8 cellular contexts compared by ENCODE assay signal in genomic region chr20:35145141-35145564, GRCh38. TPM values are rescaled to one million over a fixed set of nuclear protein-coding genes. Genes with fewer than 3 reads are reported as not detected.
DNase-seq lines count a peak whose midpoint lies in the region; ATAC-seq and TF ChIP-seq lines count a peak whose summit lies in the region.

No MANE protein-coding gene starts in this region.

- H3K27me3 ChIP-seq in CD4-positive, CD25-positive, alpha-beta regulatory T cell (ENCODE audit: control insufficient read depth, insufficient read depth, low read length), result no peaks in the 10 kb centered on the region
- no peaks in the 10 kb centered on the region for H3K27me3 ChIP-seq in cardiac muscle cell

- peaks cover 21 to 59% (median 42%) of the 10 kb centered on the region in 4 donors for H3K4me1 Mint-ChIP-seq in CD4-positive, CD25-positive, alpha-beta regulatory T cell
- H3K4me1 Mint-ChIP-seq in activated naive CD8-positive, alpha-beta T cell (ENCODE audit: low read depth), result peaks cover 34% of the 10 kb centered on the region

- H3K36me3 Mint-ChIP-seq in CD4-positive, CD25-positive, alpha-beta regulatory T cell, result peaks cover 25% of the 10 kb centered on the region
- no peaks in the 10 kb centered on the region for H3K36me3 Mint-ChIP-seq in activated naive CD8-positive, alpha-beta T cell

- H3K36me3 ChIP-seq in CD4-positive, CD25-positive, alpha-beta regulatory T cell (ENCODE audit: control insufficient read depth, insufficient read depth, low read length), result peaks cover 35% of the 10 kb centered on the region
- peaks cover 15% of the 10 kb centered on the region for H3K36me3 ChIP-seq in cardiac muscle cell

- peak in 2 of 3 donors; percentile 52 to 64 for DNase-seq in CD4-positive, CD25-positive, alpha-beta regulatory T cell
- DNase-seq in GM19240 (ENCODE audit: insufficient read length, low spot score), result peak; percentile 23
- DNase-seq in NCI-H2227 treated with DMSO at 0.1 percent for 48 hours (lab: John Stamatoyannopoulos, UW), result peak; percentile 60
- peak; percentile 64 to 81 for DNase-seq in cardiac muscle cell (ENCODE audit: low read depth in 1 of 2, low spot score in 1 of 2)
- peak; percentile 30 for DNase-seq in retina

- H3K4me3 Mint-ChIP-seq in CD4-positive, CD25-positive, alpha-beta regulatory T cell, result peak overlapping the region; percentile 58 to 93 (median 74)
- H3K4me3 Mint-ChIP-seq in activated naive CD8-positive, alpha-beta T cell, result peak overlapping the region; percentile 70

- H3K27ac ChIP-seq in CD4-positive, CD25-positive, alpha-beta regulatory T cell (ENCODE audit: insufficient read depth, low read length, poor library complexity, severe bottlenecking), result peak overlapping the region; percentile 73
- H3K27ac ChIP-seq in cardiac muscle cell, result peak overlapping the region; percentile 49

- H3K9me3 ChIP-seq in CD4-positive, CD25-positive, alpha-beta regulatory T cell (ENCODE audit: control insufficient read depth in 2 of 2, low read length in 2 of 2), result no peaks in the 10 kb centered on the region
- H3K9me3 ChIP-seq in cardiac muscle cell (ENCODE audit: low read depth), result no peaks in the 10 kb centered on the region

- peak; percentile 79 for TF ChIP-seq CTCF in cardiac muscle cell (IDR thresholded peaks at IDR 0.05; ENCODE audit: low read depth, low read length)

- H3K9me3 Mint-ChIP-seq in CD4-positive, CD25-positive, alpha-beta regulatory T cell, result no peaks in the 10 kb centered on the region
- no peaks in the 10 kb centered on the region for H3K9me3 Mint-ChIP-seq in activated naive CD8-positive, alpha-beta T cell (ENCODE audit: low read depth)

- H3K4me3 ChIP-seq in CD4-positive, CD25-positive, alpha-beta regulatory T cell (ENCODE audit: low read depth, low read length), result peak overlapping the region; percentile 8
- H3K4me3 ChIP-seq in cardiac muscle cell, result no peak overlapping the region

- H3K4me1 ChIP-seq in CD4-positive, CD25-positive, alpha-beta regulatory T cell (ENCODE audit: control insufficient read depth, insufficient read depth, low read length, poor library complexity, severe bottlenecking), result peaks cover 29% of the 10 kb centered on the region
- H3K4me1 ChIP-seq in cardiac muscle cell (ENCODE audit: low read depth), result peaks cover 17% of the 10 kb centered on the region

- H3K27ac Mint-ChIP-seq in CD4-positive, CD25-positive, alpha-beta regulatory T cell, result peak overlapping the region in 1 of 3 donors; percentile 78
- H3K27ac Mint-ChIP-seq in activated naive CD8-positive, alpha-beta T cell, result peak overlapping the region; percentile 50

- ATAC-seq in CD4-positive, CD25-positive, alpha-beta regulatory T cell (ENCODE audit: low read depth in 2 of 2), result peak; percentile 30 to 42
- ATAC-seq in GM21515 (IDR thresholded peaks at IDR 0.05; ENCODE audit: unreplicated experiment) (no peak), HG03045 (IDR thresholded peaks at IDR 0.05; ENCODE audit: unreplicated experiment) (no peak)

- H3K27me3 Mint-ChIP-seq in CD4-positive, CD25-positive, alpha-beta regulatory T cell, result no peaks in the 10 kb centered on the region
- H3K27me3 Mint-ChIP-seq in activated naive CD8-positive, alpha-beta T cell, result no peaks in the 10 kb centered on the region

RNA-seq across cellular contexts. Expression of gene EDEM2, which starts 2.0 kb away (rescaled TPM):
- total RNA-seq in CD4-positive, CD25-positive, alpha-beta regulatory T cell, result 22.7 TPM
- polyA plus RNA-seq in CD4-positive, CD25-positive, alpha-beta regulatory T cell, result 10 to 100 TPM; 46.4 to 52.1 (median 50.4) TPM
- 40.1 and 42.1 TPM in 2 replicates for total RNA-seq in cardiac muscle cell
- polyA plus RNA-seq in cardiac muscle cell, result 57.5 and 66.2 TPM in 2 replicates

RNA-seq across cellular contexts. Expression of gene PROCR, which starts 26.7 kb away (rescaled TPM):
- not detected for total RNA-seq in CD4-positive, CD25-positive, alpha-beta regulatory T cell
- polyA plus RNA-seq in CD4-positive, CD25-positive, alpha-beta regulatory T cell, result 1 to 10 TPM in 3 of 4 donors, under 1 TPM in 1; 1.00 to 3.7 (median 1.7) TPM
- total RNA-seq in cardiac muscle cell, result 8.2 and 11.6 TPM in 2 replicates
- polyA plus RNA-seq in cardiac muscle cell, result 12.5 and 13.7 TPM in 2 replicates

RNA-seq across cellular contexts. Expression of gene TRPC4AP, which starts 52.5 kb away (rescaled TPM):
- total RNA-seq in CD4-positive, CD25-positive, alpha-beta regulatory T cell, result 76.4 TPM
- polyA plus RNA-seq in CD4-positive, CD25-positive, alpha-beta regulatory T cell, result 10 to 100 TPM; 58.7 to 73.2 (median 60.8) TPM
- total RNA-seq in cardiac muscle cell, result 113 and 120 TPM in 2 replicates
- polyA plus RNA-seq in cardiac muscle cell, result 123 and 131 TPM in 2 replicates

Comparison
In these comparisons a context has a peak if more than half of its experiments do, and no peak if none do; other contexts are left out.
1. ATAC-seq: peak in CD4-positive, CD25-positive, alpha-beta regulatory T cell (2 of 2); none in GM21515 (single experiment) and HG03045 (single experiment).
2. Peak in every context shown above with its lines, with median percentiles within 50 percentile points of each other: DNase-seq.